ENCODE assay signal across 8 cellular contexts in genomic region chr7:144437370-144438191, GRCh38. TPM values are rescaled to one million over a fixed set of nuclear protein-coding genes. Genes with fewer than 3 reads are reported as not detected.
DNase-seq lines count a peak whose midpoint lies in the region; ATAC-seq and TF ChIP-seq lines count a peak whose summit lies in the region.

No MANE protein-coding gene starts in this region.

- no peaks in the 10 kb centered on the region for H3K9me3 Mint-ChIP-seq in activated naive CD8-positive, alpha-beta T cell treated with anti-CD3 and anti-CD28 coated beads for 36 hours

- intact Hi-C loops in PC-3 (cut with micrococcal nuclease) (loop anchor here (5.0 kb wide), 2 partner anchors 35 to 300 kb away; partner anchors contain the start of gene NOBOX), left ventricle myocardium superior (cut with micrococcal nuclease) (no loop called here)

- H3K27ac ChIP-seq in PC-3 (ENCODE audit: low read length) = no peak overlapping the region

- H3K4me2 ChIP-seq in PC-3 (ENCODE audit: low read length) = no peak overlapping the region

- 0 out of 2 replicates have a peak, but pooled peaks cover 3% of the 10 kb centered on the region for H3K27me3 ChIP-seq in PC-3 (ENCODE audit: low read length)

- H4K20me1 ChIP-seq in PC-3 (ENCODE audit: low read length) = no peaks in the 10 kb centered on the region

- no peak overlapping the region for H3K9ac ChIP-seq in PC-3 (ENCODE audit: low read length)

- no peaks in the 10 kb centered on the region for H3K4me1 ChIP-seq in PC-3 (ENCODE audit: insufficient read depth, low read length)

- CTCF ChIA-PET in PC-3 (lab: Charles Lee) = interaction anchor here (1.0 kb wide), 1 partner anchor 46 kb away, joined by 4 read pairs; no protein-coding TSS in a partner anchor

- no peaks in the 10 kb centered on the region for H3F3A ChIP-seq in PC-3 (ENCODE audit: low read length, unreplicated experiment)

- ATAC-seq in GM18909 (IDR thresholded peaks at IDR 0.05; ENCODE audit: poor library complexity, unreplicated experiment) = peak; percentile 73
- peak; percentile 83 for ATAC-seq in HG03378 (IDR thresholded peaks at IDR 0.05; ENCODE audit: unreplicated experiment)
- peak; percentile 95 for ATAC-seq in PC-3
- peak; percentile 40 for ATAC-seq in left ventricle myocardium superior
- ATAC-seq in HG03571 (IDR thresholded peaks at IDR 0.05; ENCODE audit: unreplicated experiment) = no peak

- no peaks in the 10 kb centered on the region for H3K36me3 ChIP-seq in PC-3 (ENCODE audit: low read depth, low read length)

- H3K4me3 Mint-ChIP-seq in activated naive CD8-positive, alpha-beta T cell treated with anti-CD3 and anti-CD28 coated beads for 36 hours = no peak overlapping the region

- no peaks in the 10 kb centered on the region for H3K27me3 Mint-ChIP-seq in activated naive CD8-positive, alpha-beta T cell treated with anti-CD3 and anti-CD28 coated beads for 36 hours

- DNase-seq in COR-L47 (lab: John Stamatoyannopoulos, UW) (peak; percentile 62), PC-3 (peak; percentile 88), left ventricle myocardium superior (no peak), skeletal muscle cell (ENCODE audit: low read depth) (peak; percentile 19)
- peak; percentile 12 for DNase-seq in activated naive CD8-positive, alpha-beta T cell treated with anti-CD3 and anti-CD28 coated beads for 36 hours

- POLR2A ChIA-PET in PC-3 (lab: Charles Lee; ENCODE audit: unreplicated experiment) = no interaction called here

- H3K4me1 Mint-ChIP-seq in activated naive CD8-positive, alpha-beta T cell treated with anti-CD3 and anti-CD28 coated beads for 36 hours = no peaks in the 10 kb centered on the region

- no peaks in the 10 kb centered on the region for H3K36me3 Mint-ChIP-seq in activated naive CD8-positive, alpha-beta T cell treated with anti-CD3 and anti-CD28 coated beads for 36 hours

- H2AFZ ChIP-seq in PC-3 (ENCODE audit: low read length) = no peak overlapping the region

- peak; percentile 83 for TF ChIP-seq CTCF in PC-3 (conservative IDR thresholded peaks at IDR 0.05; ENCODE audit: low read depth, low read length)

- BruUV-seq in PC-3 (replicated peaks; lab: Mats Ljungman, UMichigan) = no TSS peak

- no peaks in the 10 kb centered on the region for H3K79me2 ChIP-seq in PC-3 (ENCODE audit: low read length)

- no peaks in the 10 kb centered on the region for H3K9me3 ChIP-seq in PC-3 (ENCODE audit: low read length)

- H3K4me3 ChIP-seq in PC-3 (ENCODE audit: low read length) (no peak overlapping the region), skeletal muscle cell (ENCODE audit: low read depth, low read length) (no peak overlapping the region)

- no peak overlapping the region for H3K27ac Mint-ChIP-seq in activated naive CD8-positive, alpha-beta T cell treated with anti-CD3 and anti-CD28 coated beads for 36 hours

- H3K9me2 ChIP-seq in PC-3 (replicated peaks; ENCODE audit: low read length) = no peaks in the 10 kb centered on the region

RNA-seq across cellular contexts. Expression of gene NOBOX, which starts 34.1 kb away (rescaled TPM):
- not detected in 2 replicates for total RNA-seq in PC-3 (2014; rRNA removed)
- total RNA-seq in activated naive CD8-positive, alpha-beta T cell treated with anti-CD3 and anti-CD28 coated beads for 36 hours = not detected
- not detected for total RNA-seq in left ventricle myocardium superior
